In the genomic region with DNA sequence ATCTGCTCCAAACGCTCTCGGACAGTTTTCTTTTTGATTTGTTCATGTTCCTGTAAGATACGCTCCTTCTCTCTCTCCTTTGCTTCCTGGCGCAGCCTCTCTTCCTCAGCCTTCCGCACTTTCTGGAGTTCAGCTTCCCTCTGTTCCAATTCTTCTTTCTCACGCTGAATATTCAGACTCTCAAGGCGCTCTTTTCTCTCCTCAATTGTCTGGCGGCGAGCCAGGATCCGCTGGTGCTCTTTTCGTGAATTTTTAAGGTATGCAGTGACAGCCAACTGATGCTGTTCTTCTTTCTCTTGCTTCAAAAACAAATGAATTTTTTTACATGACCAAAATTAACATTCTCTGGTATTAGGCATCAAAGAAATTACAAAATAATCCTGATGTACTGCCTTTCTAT, we compare ENCODE assay signal across 21 cellular contexts. TPM values are rescaled to one million over a fixed set of nuclear protein-coding genes. Genes with fewer than 3 reads are reported as not detected.
"Had no signal": no experiment of that assay in that cellular context is flagged by ENCODE, and none has a peak within 500 bp of the region (broad histone marks: within the 10 kb centered on the region; RNA-seq: fewer than 3 reads in every experiment).

No MANE protein-coding gene starts in this region.

- H3K27ac Mint-ChIP-seq: activated B cell treated with CpG ODN at 0.5 μM for 24 hours had no signal

- H3K9me3 ChIP-seq: colonic mucosa, pancreas, psoas muscle, tibial nerve had no signal

- H3K4me3 Mint-ChIP-seq: activated B cell treated with CpG ODN at 0.5 μM for 24 hours; immature natural killer cell; naive thymus-derived CD4-positive, alpha-beta T cell; neural crest cell had no signal

- H3K27me3 Mint-ChIP-seq: activated B cell treated with CpG ODN at 0.5 μM for 24 hours; naive thymus-derived CD4-positive, alpha-beta T cell had no signal

- H3K4me3 ChIP-seq: colonic mucosa, pancreas, psoas muscle, tibial nerve had no signal

- H3K27ac ChIP-seq: colonic mucosa, pancreas, psoas muscle, tibial nerve had no signal

- ATAC-seq: esophagus mucosa; left colon; naive thymus-derived CD4-positive, alpha-beta T cell; pancreas; psoas muscle had no signal

- H3K4me1 Mint-ChIP-seq: neural crest cell had no signal

- H3K27me3 ChIP-seq: colonic mucosa, pancreas, tibial nerve had no signal

- H3K4me1 ChIP-seq: colonic mucosa, pancreas, psoas muscle, tibial nerve had no signal

- H3K9me3 Mint-ChIP-seq: activated B cell treated with CpG ODN at 0.5 μM for 24 hours; immature natural killer cell; naive thymus-derived CD4-positive, alpha-beta T cell; neural crest cell had no signal

- DNase-seq: activated B cell treated with CpG ODN at 0.5 μM for 24 hours; activated gamma-delta T cell; activated naive CD4-positive, alpha-beta T cell treated with anti-CD3 and anti-CD28 coated beads, Interleukin-2, amount 50 U/mL, for 16 hours; activated T-cell treated with anti-CD3 and anti-CD28 coated beads for 4 hours; cerebellar nuclear complex; foreskin fibroblast; hippocampal formation; immature natural killer cell; kidney; left colon; midbrain; naive thymus-derived CD4-positive, alpha-beta T cell; pancreas; psoas muscle; stimulated activated CD4-positive, alpha-beta T cell treated with anti-CD3 and anti-CD28 coated beads, Interleukin-15, amount 100 ng/mL, for 24 hours; stimulated activated CD4-positive, alpha-beta T cell treated with anti-CD3 and anti-CD28 coated beads, Interleukin-2, amount 100 ng/mL, for 24 hours; stimulated activated naive CD4-positive, alpha-beta T cell treated with Interleukin-2 at 50 U/mL for 16 hours had no signal

RNA-seq across cellular contexts. Expression of a gene that starts 28.5 kb away (rescaled TPM):
- polyA plus RNA-seq: naive thymus-derived CD4-positive, alpha-beta T cell had no signal
